ENCODE assay signal across 1 cellular context in the genomic region with DNA sequence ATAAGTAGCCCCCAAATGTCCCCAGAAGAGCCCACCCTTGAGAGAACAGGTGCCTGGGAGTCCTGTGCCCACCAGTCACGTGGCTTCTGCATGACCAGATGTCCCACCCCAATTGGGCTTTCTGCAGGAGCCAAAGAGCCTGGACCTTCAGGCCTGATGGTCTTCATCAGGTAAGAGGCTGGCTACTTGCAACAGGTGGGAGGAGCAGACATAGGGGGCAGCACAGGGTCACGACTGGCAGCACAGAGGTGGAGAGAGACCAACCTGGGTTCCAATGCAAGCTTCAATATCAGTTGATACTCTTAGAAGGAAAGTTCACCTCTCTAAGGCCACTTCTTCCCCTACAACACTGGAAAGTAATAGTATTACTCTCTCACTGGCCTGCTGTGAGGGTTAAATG.
TF ChIP-seq lines count a peak whose summit lies in the region.

No MANE protein-coding gene starts in this region.

TF ChIP-seq in H1, 55 proteins besides CTCF, POLR2A, EP300 and RAD21:
- TF ChIP-seq CREB1 (IDR thresholded peaks at IDR 0.05) = no peak
- TF ChIP-seq CHD1 (IDR thresholded peaks at IDR 0.05; ENCODE audit: low read depth, low read length) = no peak
- no peak for TF ChIP-seq RBBP5 (IDR thresholded peaks at IDR 0.05; ENCODE audit: borderline replicate concordance, low read depth, low read length)
- TF ChIP-seq POU5F1 (IDR thresholded peaks at IDR 0.05; ENCODE audit: low read depth, low read length) = no peak
- TF ChIP-seq SP4 (IDR thresholded peaks at IDR 0.05; ENCODE audit: low read length) = no peak
- TF ChIP-seq SAP30 (IDR thresholded peaks at IDR 0.05; ENCODE audit: insufficient read depth, insufficient replicate concordance, low read length) = no peak
- no peak for TF ChIP-seq TAF7 (optimal IDR thresholded peaks at IDR 0.05; ENCODE audit: borderline replicate concordance, low read depth, low read length)
- TF ChIP-seq SIRT6 (IDR thresholded peaks at IDR 0.05; ENCODE audit: low read length) = no peak
- no peak for TF ChIP-seq KDM1A (IDR thresholded peaks at IDR 0.05; ENCODE audit: borderline replicate concordance, low read length)
- TF ChIP-seq SUZ12 (IDR thresholded peaks at IDR 0.05; ENCODE audit: low read length) = no peak
- TF ChIP-seq, protein P1, sequence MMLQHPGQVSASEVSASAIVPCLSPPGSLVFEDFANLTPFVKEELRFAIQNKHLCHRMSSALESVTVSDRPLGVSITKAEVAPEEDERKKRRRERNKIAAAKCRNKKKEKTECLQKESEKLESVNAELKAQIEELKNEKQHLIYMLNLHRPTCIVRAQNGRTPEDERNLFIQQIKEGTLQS (IDR thresholded peaks at IDR 0.05; ENCODE audit: insufficient read depth, low read depth, low read length) = no peak
- no peak for TF ChIP-seq ZNF274 (IDR thresholded peaks at IDR 0.05; ENCODE audit: borderline replicate concordance, extremely low read depth, low read length)
- TF ChIP-seq SIN3A (conservative IDR thresholded peaks at IDR 0.05 in 1 of 2, IDR thresholded peaks at IDR 0.05 in 1 of 2; ENCODE audit: low read depth in 1 of 2, low read length in 2 of 2) = no peak
